In the genomic region with DNA sequence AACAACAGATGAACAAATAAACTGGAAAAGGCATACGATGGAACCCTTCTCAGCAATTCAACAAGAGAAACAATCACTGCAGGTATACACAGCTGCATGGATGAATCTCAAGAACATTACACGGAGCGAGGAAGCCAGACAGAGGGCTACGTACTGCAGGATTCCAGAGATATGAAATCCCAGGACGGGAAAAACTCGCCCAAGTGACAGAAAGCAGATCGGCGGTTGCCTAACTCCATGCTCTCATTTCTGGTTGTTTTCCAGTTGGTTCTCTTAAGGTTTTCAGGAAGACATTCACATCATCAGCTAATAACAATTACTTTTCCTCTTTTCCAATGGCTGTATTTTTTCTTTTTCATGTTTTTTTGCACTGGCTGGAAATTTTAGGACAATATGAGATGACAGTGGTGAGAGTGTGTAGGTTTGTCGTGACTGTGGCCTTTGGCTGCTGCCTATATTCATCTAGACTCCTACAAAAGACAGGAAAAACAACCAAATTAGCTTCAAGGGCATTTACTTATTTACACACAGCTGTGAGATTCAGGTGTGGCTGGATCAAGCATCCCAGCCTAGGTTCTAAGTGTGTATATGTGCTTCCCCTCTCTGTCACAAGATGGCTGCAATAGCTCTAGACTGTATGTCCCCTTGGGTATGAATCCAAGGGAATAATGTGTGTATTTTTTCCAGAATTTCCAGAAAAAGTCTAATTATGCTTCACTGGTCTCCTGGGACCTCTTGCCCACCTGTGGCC, we compare ENCODE assay signal across 1 cellular context.
TF ChIP-seq lines count a peak whose summit lies in the region.

No MANE protein-coding gene starts in this region.

TF ChIP-seq in HEK293, 187 proteins besides CTCF, POLR2A, EP300 and RAD21 (continued from another document):
- TF ChIP-seq, protein P1, sequence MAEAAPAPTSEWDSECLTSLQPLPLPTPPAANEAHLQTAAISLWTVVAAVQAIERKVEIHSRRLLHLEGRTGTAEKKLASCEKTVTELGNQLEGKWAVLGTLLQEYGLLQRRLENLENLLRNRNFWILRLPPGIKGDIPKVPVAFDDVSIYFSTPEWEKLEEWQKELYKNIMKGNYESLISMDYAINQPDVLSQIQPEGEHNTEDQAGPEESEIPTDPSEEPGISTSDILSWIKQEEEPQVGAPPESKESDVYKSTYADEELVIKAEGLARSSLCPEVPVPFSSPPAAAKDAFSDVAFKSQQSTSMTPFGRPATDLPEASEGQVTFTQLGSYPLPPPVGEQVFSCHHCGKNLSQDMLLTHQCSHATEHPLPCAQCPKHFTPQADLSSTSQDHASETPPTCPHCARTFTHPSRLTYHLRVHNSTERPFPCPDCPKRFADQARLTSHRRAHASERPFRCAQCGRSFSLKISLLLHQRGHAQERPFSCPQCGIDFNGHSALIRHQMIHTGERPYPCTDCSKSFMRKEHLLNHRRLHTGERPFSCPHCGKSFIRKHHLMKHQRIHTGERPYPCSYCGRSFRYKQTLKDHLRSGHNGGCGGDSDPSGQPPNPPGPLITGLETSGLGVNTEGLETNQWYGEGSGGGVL (tag by site-specific recombination; IDR thresholded peaks at IDR 0.05): no peak
- TF ChIP-seq ZXDB (tag by site-specific recombination; IDR thresholded peaks at IDR 0.05): no peak
